ENCODE assay signal across 17 cellular contexts in the genomic region with DNA sequence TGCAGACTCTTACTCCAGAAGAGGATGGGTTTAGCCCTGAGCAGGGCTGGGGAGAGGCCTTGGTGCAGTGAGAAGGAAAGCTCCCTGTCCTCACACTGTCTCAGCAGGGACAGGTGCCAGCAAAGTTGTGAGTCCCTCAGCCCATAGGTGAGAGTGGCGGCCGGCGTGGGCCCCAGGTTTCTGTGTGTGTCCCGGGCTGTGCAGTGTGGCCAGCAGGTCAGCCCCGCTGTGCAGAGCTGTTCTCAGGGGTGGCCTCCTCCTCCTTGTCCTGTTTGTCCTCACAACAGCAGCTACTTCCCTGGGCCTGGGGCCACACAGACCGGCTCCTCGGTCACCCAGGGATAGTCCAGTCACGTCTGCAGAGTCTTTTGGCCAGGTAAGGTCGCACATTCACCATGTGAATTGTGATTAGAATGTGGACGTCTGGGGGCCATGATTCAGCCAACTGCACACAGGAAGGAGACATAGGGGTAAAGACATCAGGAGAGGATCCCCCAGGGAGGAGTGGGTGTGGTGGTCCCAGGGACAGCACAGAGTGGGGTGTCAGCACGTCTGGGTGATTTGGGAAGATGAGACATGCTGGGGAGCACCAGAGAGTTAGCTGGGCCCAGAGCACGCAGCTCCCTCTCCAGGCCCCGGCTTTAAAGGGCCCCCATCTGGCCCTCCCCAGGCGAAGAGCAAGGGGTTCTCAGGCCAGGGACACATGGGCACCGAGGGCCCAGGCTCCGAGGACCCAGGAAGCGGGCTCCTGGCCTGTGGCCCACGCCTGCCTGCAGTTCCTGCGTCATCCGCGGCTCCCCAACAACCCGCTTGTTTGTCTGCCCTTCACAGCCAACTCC.
A peak's percentile ranks its signal among the peaks of the same experiment; 100 is the strongest.
DNase-seq lines count a peak whose midpoint lies in the region; ATAC-seq and TF ChIP-seq lines count a peak whose summit lies in the region.
"Had no signal": no experiment of that assay in that cellular context is flagged by ENCODE, and none has a peak within 500 bp of the region (broad histone marks: within the 10 kb centered on the region; RNA-seq: fewer than 3 reads in every experiment).

No MANE protein-coding gene starts in this region.

- H3K36me3 ChIP-seq in ascending aorta, result no peaks in the 10 kb centered on the region
- H3K36me3 ChIP-seq: gastroesophageal sphincter, thoracic aorta had no signal

- no peaks in the 10 kb centered on the region for H3K27me3 ChIP-seq in ascending aorta
- H3K27me3 ChIP-seq: body of pancreas had no signal

- H3K9me3 ChIP-seq in ascending aorta, result no peaks in the 10 kb centered on the region
- H3K9me3 ChIP-seq: body of pancreas, gastroesophageal sphincter, thoracic aorta had no signal

- TF ChIP-seq CTCF in ascending aorta (IDR thresholded peaks at IDR 0.05) (no peak), neural crest cell (conservative IDR thresholded peaks at IDR 0.05) (no peak)

- no peaks in the 10 kb centered on the region for H3K27me3 Mint-ChIP-seq in neural crest cell (ENCODE audit: low read depth)

- intact Hi-C loops in left ventricle myocardium superior (cut with micrococcal nuclease), result no loop called here
- intact Hi-C loops in Right ventricle myocardium inferior (cut with DNase I), result no loop called here
- intact Hi-C loops in ascending aorta (cut with DNase I), result no loop called here

- no peaks in the 10 kb centered on the region for H3K4me1 Mint-ChIP-seq in neural crest cell

- peaks cover 2% of the 10 kb centered on the region for H3K9me3 Mint-ChIP-seq in neural crest cell

- DNase-seq in left ventricle myocardium superior (peak; percentile 23), Right ventricle myocardium inferior (ENCODE audit: missing footprints) (no peak), ascending aorta (ENCODE audit: low spot score in 2 of 2) (peak; percentile 4 to 46), neural crest cell (ENCODE audit: low read depth, low spot score) (no peak), ureter (ENCODE audit: low spot score) (peak; percentile 36), HPDE6-E6E7 (ENCODE audit: extremely low spot score) (no peak), T1000 (lab: John Stamatoyannopoulos, UW) (no peak)
- DNase-seq: activated gamma-delta T cell treated with Interleukin-2 at 50 U/mL for 16 hours; HCEC 1CT; NCI-H2081; NCI-H524 treated with DMSO at 0.1 percent for 48 hours; stimulated activated CD4-positive, alpha-beta T cell treated with anti-CD3 and anti-CD28 coated beads, Interleukin-4, amount 100 ng/mL, for 24 hours had no signal

- no peak overlapping the region for H3K4me3 Mint-ChIP-seq in neural crest cell
- H3K4me3 Mint-ChIP-seq: IgD-negative memory B cell had no signal

- H3K36me3 Mint-ChIP-seq in neural crest cell (ENCODE audit: low read depth), result no peaks in the 10 kb centered on the region
- H3K36me3 Mint-ChIP-seq: IgD-negative memory B cell had no signal

- H3K4me3 ChIP-seq in ascending aorta, result no peak overlapping the region
- H3K4me3 ChIP-seq: body of pancreas, gastroesophageal sphincter, thoracic aorta had no signal

- H3K27ac ChIP-seq in ascending aorta, result no peak overlapping the region
- H3K27ac ChIP-seq: body of pancreas, gastroesophageal sphincter, thoracic aorta had no signal

- no peaks in the 10 kb centered on the region for H3K4me1 ChIP-seq in ascending aorta
- H3K4me1 ChIP-seq: body of pancreas, gastroesophageal sphincter had no signal

- ATAC-seq in left ventricle myocardium superior (no peak), Right ventricle myocardium inferior (no peak), HG02852 (IDR thresholded peaks at IDR 0.05; ENCODE audit: unreplicated experiment) (no peak)
- ATAC-seq: body of pancreas, gastroesophageal sphincter had no signal

- peak overlapping the region; percentile 37 for H3K27ac Mint-ChIP-seq in neural crest cell (ENCODE audit: unreplicated experiment)
- H3K27ac Mint-ChIP-seq: IgD-negative memory B cell had no signal

Comparison
In these comparisons a context has a peak if more than half of its experiments do, and no peak if none do; other contexts are left out.
1. DNase-seq: peak in left ventricle myocardium superior (single experiment), ascending aorta (2 of 2) and ureter (single experiment); none in Right ventricle myocardium inferior (single experiment), neural crest cell (single experiment), HPDE6-E6E7 (single experiment) and T1000 (single experiment).